In the genomic region with DNA sequence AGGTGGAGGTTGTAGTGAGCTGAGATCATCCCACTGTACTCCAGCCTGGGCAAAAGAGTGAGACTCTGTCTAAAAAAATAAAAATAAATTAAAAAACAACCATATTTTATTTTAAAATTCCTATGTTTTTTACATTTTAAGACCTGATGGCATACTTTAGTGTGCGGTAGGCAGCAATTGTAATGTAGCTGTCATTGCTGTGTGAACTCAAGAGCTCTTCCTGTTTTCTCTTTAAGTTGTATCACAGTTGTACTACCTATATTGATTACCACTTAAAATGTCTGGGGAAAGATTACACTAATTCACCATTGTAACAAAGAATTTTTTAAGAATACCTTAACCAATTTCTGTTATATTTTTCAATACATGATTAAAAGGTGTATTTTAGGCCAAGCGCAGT, we compare ENCODE assay signal across 31 cellular contexts. TPM values are rescaled to one million over a fixed set of nuclear protein-coding genes. Genes with fewer than 3 reads are reported as not detected.
A peak's percentile ranks its signal among the peaks of the same experiment; 100 is the strongest.
DNase-seq lines count a peak whose midpoint lies in the region; ATAC-seq and TF ChIP-seq lines count a peak whose summit lies in the region.
"Had no signal": no experiment of that assay in that cellular context is flagged by ENCODE, and none has a peak within 500 bp of the region (broad histone marks: within the 10 kb centered on the region; RNA-seq: fewer than 3 reads in every experiment).

No MANE protein-coding gene starts in this region.

- peak overlapping the region; percentile 16; the same call in 1 of the 2 replicates for H3K4me2 ChIP-seq in MM.1S (ENCODE audit: low read depth, low read length)
- H3K4me2 ChIP-seq: SK-N-SH, smooth muscle cell had no signal

- H3K4me1 ChIP-seq in MM.1S (ENCODE audit: low read length) (peaks cover 6% of the 10 kb centered on the region), BE2C (no peaks in the 10 kb centered on the region)
- H3K4me1 ChIP-seq: heart left ventricle, tibial nerve had no signal

- H2AFZ ChIP-seq in MM.1S (ENCODE audit: low read length): no peak overlapping the region

- H3K36me3 Mint-ChIP-seq in activated T-cell treated with anti-CD3 and anti-CD28 coated beads, Interleukin-2, amount 50 U/mL, for 24 hours (ENCODE audit: low read depth): peaks cover 97% of the 10 kb centered on the region
- H3K36me3 Mint-ChIP-seq in activated T-cell treated with anti-CD3 and anti-CD28 coated beads, Interleukin-2, amount 50 U/mL, for 4 hours (ENCODE audit: insufficient read depth): peaks cover 40% of the 10 kb centered on the region
- peaks cover 81% of the 10 kb centered on the region for H3K36me3 Mint-ChIP-seq in activated T-helper 2 cell treated with anti-CD3 and anti-CD28 coated beads, Interferon-gamma antibody, Interleukin-2, Interleukin-4, amounts not matched to agents 10 μg/mL and 5 μg/mL and 100 μg/mL, durations not matched to agents 14 hours and 24 hours and 36 hours (ENCODE audit: low read depth)
- H3K36me3 Mint-ChIP-seq in natural killer cell: peaks cover 10% of the 10 kb centered on the region

- TF ChIP-seq CTCF in MM.1S (IDR thresholded peaks at IDR 0.05; ENCODE audit: low read length): no peak
- no peak for TF ChIP-seq CTCF in natural killer cell (IDR thresholded peaks at IDR 0.05)
- no peak for TF ChIP-seq CTCF in BE2C (IDR thresholded peaks at IDR 0.05; ENCODE audit: low read depth, low read length)

- H3K9me2 ChIP-seq in MM.1S (replicated peaks; ENCODE audit: insufficient read depth, low read length): no peaks in the 10 kb centered on the region
- H3K9me2 ChIP-seq: SK-N-SH had no signal

- peaks cover 19% of the 10 kb centered on the region for H3F3A ChIP-seq in MM.1S (ENCODE audit: insufficient read depth, low read length)

- H3K36me3 ChIP-seq in MM.1S (replicated peaks; ENCODE audit: insufficient read depth, low read length): peaks cover 22% of the 10 kb centered on the region; the same call in 1 of the 2 replicates
- H3K36me3 ChIP-seq in BE2C: peaks cover 94% of the 10 kb centered on the region

- H3K9me3 ChIP-seq in MM.1S (replicated peaks; ENCODE audit: insufficient read depth, low read length) (no peaks in the 10 kb centered on the region), BE2C (no peaks in the 10 kb centered on the region)
- H3K9me3 ChIP-seq: heart left ventricle, neutrophil, SK-N-SH, tibial nerve had no signal

- no peaks in the 10 kb centered on the region for H3K27me3 Mint-ChIP-seq in activated T-cell treated with anti-CD3 and anti-CD28 coated beads, Interleukin-2, amount 50 U/mL, for 24 hours
- H3K27me3 Mint-ChIP-seq in activated T-cell treated with anti-CD3 and anti-CD28 coated beads, Interleukin-2, amount 50 U/mL, for 4 hours (ENCODE audit: low read depth): no peaks in the 10 kb centered on the region
- no peaks in the 10 kb centered on the region for H3K27me3 Mint-ChIP-seq in activated T-helper 2 cell treated with anti-CD3 and anti-CD28 coated beads, Interferon-gamma antibody, Interleukin-2, Interleukin-4, amounts not matched to agents 10 μg/mL and 5 μg/mL and 100 μg/mL, durations not matched to agents 14 hours and 24 hours and 36 hours (ENCODE audit: low read depth)
- no peaks in the 10 kb centered on the region for H3K27me3 Mint-ChIP-seq in natural killer cell (ENCODE audit: low read depth in 2 of 2)
- H3K27me3 Mint-ChIP-seq: B cell, brain had no signal

- H3K9ac ChIP-seq in MM.1S (ENCODE audit: low read length): no peak overlapping the region
- H3K9ac ChIP-seq: SK-N-SH had no signal

- peaks cover 13% of the 10 kb centered on the region for H3K79me2 ChIP-seq in MM.1S (ENCODE audit: low read length)

- peak overlapping the region; percentile 85 for H3K27ac Mint-ChIP-seq in activated T-cell treated with anti-CD3 and anti-CD28 coated beads, Interleukin-2, amount 50 U/mL, for 24 hours
- peak overlapping the region; percentile 83 for H3K27ac Mint-ChIP-seq in activated T-helper 2 cell treated with anti-CD3 and anti-CD28 coated beads, Interferon-gamma antibody, Interleukin-2, Interleukin-4, amounts not matched to agents 10 μg/mL and 5 μg/mL and 100 μg/mL, durations not matched to agents 14 hours and 24 hours and 36 hours
- peak overlapping the region; percentile 76 to 91 for H3K27ac Mint-ChIP-seq in natural killer cell
- H3K27ac Mint-ChIP-seq: B cell, brain had no signal

- H3K27me3 ChIP-seq in MM.1S (replicated peaks; ENCODE audit: insufficient read depth, low read length): no peaks in the 10 kb centered on the region
- no peaks in the 10 kb centered on the region for H3K27me3 ChIP-seq in BE2C
- H3K27me3 ChIP-seq: dorsolateral prefrontal cortex, heart left ventricle, neutrophil, tibial nerve had no signal

- no peak for ATAC-seq in activated T-cell treated with anti-CD3 and anti-CD28 coated beads, Interleukin-2, amount 50 U/mL, for 4 hours
- no peak for ATAC-seq in natural killer cell
- ATAC-seq in GM18502 (IDR thresholded peaks at IDR 0.05; ENCODE audit: poor library complexity, unreplicated experiment): no peak
- ATAC-seq: heart left ventricle, PC-3, right cardiac atrium had no signal

- DNase-seq in activated T-cell treated with anti-CD3 and anti-CD28 coated beads, Interleukin-2, amount 50 U/mL, for 24 hours: no peak
- no peak for DNase-seq in activated T-cell treated with anti-CD3 and anti-CD28 coated beads, Interleukin-2, amount 50 U/mL, for 4 hours
- no peak for DNase-seq in MM.1S
- DNase-seq in activated T-helper 2 cell treated with anti-CD3 and anti-CD28 coated beads, Interferon-gamma antibody, Interleukin-2, Interleukin-4, amounts not matched to agents 10 μg/mL and 5 μg/mL and 100 μg/mL, durations not matched to agents 14 hours and 24 hours and 36 hours (ENCODE audit: low spot score): no peak
- no peak for DNase-seq in natural killer cell
- no peak for DNase-seq in BE2C
- DNase-seq in LoVo (ENCODE audit: low spot score): no peak
- DNase-seq: activated CD4-positive, CD25-positive, alpha-beta regulatory T cell treated with anti-CD3 and anti-CD28 coated beads, Interleukin-2, amount 50 U/mL, for 72 hours; amniotic stem cell; cerebellar nuclear complex; COR-L47; dorsolateral prefrontal cortex; foreskin melanocyte; H7; heart left ventricle; KBM-7; NCI-H1105; NCI-H187 treated with DMSO at 0.1 percent for 48 hours; NCI-H524; NK-92 treated with Interleukin-12 subunit alpha and Interleukin-12 subunit beta, amount 100 ng/mL, for 24 hours; PC-3; right cardiac atrium; SK-N-SH; stimulated activated CD4-positive, alpha-beta T cell treated with anti-CD3 and anti-CD28 coated beads, Interleukin-1b, Interleukin-23, amount 100 ng/mL, for 48 hours had no signal

- H3K4me3 Mint-ChIP-seq in activated T-cell treated with anti-CD3 and anti-CD28 coated beads, Interleukin-2, amount 50 U/mL, for 24 hours: no peak overlapping the region
- H3K4me3 Mint-ChIP-seq in activated T-cell treated with anti-CD3 and anti-CD28 coated beads, Interleukin-2, amount 50 U/mL, for 4 hours: no peak overlapping the region
- peak overlapping the region; percentile 8 for H3K4me3 Mint-ChIP-seq in activated T-helper 2 cell treated with anti-CD3 and anti-CD28 coated beads, Interferon-gamma antibody, Interleukin-2, Interleukin-4, amounts not matched to agents 10 μg/mL and 5 μg/mL and 100 μg/mL, durations not matched to agents 14 hours and 24 hours and 36 hours (ENCODE audit: low read depth)
- H3K4me3 Mint-ChIP-seq in natural killer cell: no peak overlapping the region
- H3K4me3 Mint-ChIP-seq: B cell, brain had no signal

- H3K4me1 Mint-ChIP-seq in activated T-cell treated with anti-CD3 and anti-CD28 coated beads, Interleukin-2, amount 50 U/mL, for 24 hours (ENCODE audit: low read depth): peaks cover 27% of the 10 kb centered on the region
- H3K4me1 Mint-ChIP-seq in activated T-cell treated with anti-CD3 and anti-CD28 coated beads, Interleukin-2, amount 50 U/mL, for 4 hours (ENCODE audit: low read depth): peaks cover 20% of the 10 kb centered on the region
- peaks cover 38% of the 10 kb centered on the region for H3K4me1 Mint-ChIP-seq in activated T-helper 2 cell treated with anti-CD3 and anti-CD28 coated beads, Interferon-gamma antibody, Interleukin-2, Interleukin-4, amounts not matched to agents 10 μg/mL and 5 μg/mL and 100 μg/mL, durations not matched to agents 14 hours and 24 hours and 36 hours (ENCODE audit: low read depth)
- H3K4me1 Mint-ChIP-seq in natural killer cell: peaks cover 10 to 17% of the 10 kb centered on the region in 2 donors
- H3K4me1 Mint-ChIP-seq: B cell, brain had no signal

- H4K20me1 ChIP-seq in MM.1S (ENCODE audit: insufficient read depth, low read length): no peaks in the 10 kb centered on the region

- H3K27ac ChIP-seq in MM.1S (ENCODE audit: low read length): peak overlapping the region; percentile 57; the same call in 1 of the 2 replicates
- H3K27ac ChIP-seq: HL-60, neutrophil, tibial nerve had no signal

- H3K4me3 ChIP-seq in MM.1S (ENCODE audit: low read length) (no peak overlapping the region), BE2C (ENCODE audit: low read depth, low read length) (no peak overlapping the region)
- H3K4me3 ChIP-seq: dorsolateral prefrontal cortex, heart left ventricle, smooth muscle cell, tibial nerve had no signal

- no peaks in the 10 kb centered on the region for H3K9me3 Mint-ChIP-seq in activated T-cell treated with anti-CD3 and anti-CD28 coated beads, Interleukin-2, amount 50 U/mL, for 24 hours
- no peaks in the 10 kb centered on the region for H3K9me3 Mint-ChIP-seq in activated T-cell treated with anti-CD3 and anti-CD28 coated beads, Interleukin-2, amount 50 U/mL, for 4 hours
- no peaks in the 10 kb centered on the region for H3K9me3 Mint-ChIP-seq in activated T-helper 2 cell treated with anti-CD3 and anti-CD28 coated beads, Interferon-gamma antibody, Interleukin-2, Interleukin-4, amounts not matched to agents 10 μg/mL and 5 μg/mL and 100 μg/mL, durations not matched to agents 14 hours and 24 hours and 36 hours
- H3K9me3 Mint-ChIP-seq in natural killer cell: no peaks in the 10 kb centered on the region
- H3K9me3 Mint-ChIP-seq: brain had no signal

- intact Hi-C loops in activated T-helper 2 cell treated with anti-CD3 and anti-CD28 coated beads, Interferon-gamma antibody, Interleukin-2, Interleukin-4, amounts not matched to agents 10 μg/mL and 5 μg/mL and 100 μg/mL, durations not matched to agents 14 hours and 24 hours and 36 hours (cut with micrococcal nuclease): no loop called here
- intact Hi-C loops in natural killer cell (cut with micrococcal nuclease): no loop called here

RNA-seq across cellular contexts. Expression of gene ABCE1, which starts 27.3 kb away (rescaled TPM):
- 100 to 1,000 TPM; 229 to 243 (median 239) TPM for total RNA-seq in activated T-cell treated with anti-CD3 and anti-CD28 coated beads, Interleukin-2, amount 50 U/mL, for 4 hours
- 162 and 173 TPM in 2 replicates for total RNA-seq in activated T-helper 2 cell treated with anti-CD3 and anti-CD28 coated beads, Interferon-gamma antibody, Interleukin-2, Interleukin-4, amounts not matched to agents 10 μg/mL and 5 μg/mL and 100 μg/mL, durations not matched to agents 14 hours and 24 hours and 36 hours
- 10 to 100 TPM; 25.8 to 33.8 (median 31.7) TPM for total RNA-seq in natural killer cell
- polyA plus RNA-seq in BE2C (2012; ENCODE audit: insufficient read depth, insufficient read length, low read depth): 117 TPM

RNA-seq across cellular contexts. Expression of gene ANAPC10, which starts 27.4 kb away (rescaled TPM):
- 10 to 100 TPM; 17.8 to 22.3 (median 19.5) TPM for total RNA-seq in activated T-cell treated with anti-CD3 and anti-CD28 coated beads, Interleukin-2, amount 50 U/mL, for 4 hours
- 28.0 and 29.4 TPM in 2 replicates for total RNA-seq in activated T-helper 2 cell treated with anti-CD3 and anti-CD28 coated beads, Interferon-gamma antibody, Interleukin-2, Interleukin-4, amounts not matched to agents 10 μg/mL and 5 μg/mL and 100 μg/mL, durations not matched to agents 14 hours and 24 hours and 36 hours
- 10 to 100 TPM; 27.9 to 37.7 (median 37.7) TPM for total RNA-seq in natural killer cell
- 18.9 TPM for polyA plus RNA-seq in BE2C (2012; ENCODE audit: insufficient read depth, insufficient read length, low read depth)

RNA-seq across cellular contexts. Expression of gene OTUD4, which starts 55.0 kb away (rescaled TPM):
- 100 to 1,000 TPM in 2 of 3 donors, 10 to 100 TPM in 1; 94.4 to 113 (median 103) TPM for total RNA-seq in activated T-cell treated with anti-CD3 and anti-CD28 coated beads, Interleukin-2, amount 50 U/mL, for 4 hours
- total RNA-seq in activated T-helper 2 cell treated with anti-CD3 and anti-CD28 coated beads, Interferon-gamma antibody, Interleukin-2, Interleukin-4, amounts not matched to agents 10 μg/mL and 5 μg/mL and 100 μg/mL, durations not matched to agents 14 hours and 24 hours and 36 hours: 71.7 and 80.4 TPM in 2 replicates
- 10 to 100 TPM; 60.0 to 73.3 (median 71.6) TPM for total RNA-seq in natural killer cell
- polyA plus RNA-seq in BE2C (2012; ENCODE audit: insufficient read depth, insufficient read length, low read depth): 5.6 TPM
